Comparison of ENCODE assay signal across 17 cellular contexts in genomic region chr21:15749868-15750174, GRCh38. TPM values are rescaled to one million over a fixed set of nuclear protein-coding genes. Genes with fewer than 3 reads are reported as not detected.
A peak's percentile ranks its signal among the peaks of the same experiment; 100 is the strongest.
DNase-seq lines count a peak whose midpoint lies in the region; ATAC-seq, FAIRE-seq and TF ChIP-seq lines count a peak whose summit lies in the region.
"Had no signal": no experiment of that assay in that cellular context is flagged by ENCODE, and none has a peak within 500 bp of the region (broad histone marks: within the 10 kb centered on the region; RNA-seq: fewer than 3 reads in every experiment).

No MANE protein-coding gene starts in this region.

- H3K27ac Mint-ChIP-seq in chondrocyte (ENCODE audit: unreplicated experiment) = peak overlapping the region; percentile 60

- H3K9me3 ChIP-seq in heart right ventricle = no peaks in the 10 kb centered on the region
- H3K9me3 ChIP-seq in lower lobe of right lung = no peaks in the 10 kb centered on the region
- H3K9me3 ChIP-seq in upper lobe of left lung = no peaks in the 10 kb centered on the region

- TF ChIP-seq EP300 in upper lobe of left lung (IDR thresholded peaks at IDR 0.05) = no peak

- no peaks in the 10 kb centered on the region for H3K36me3 Mint-ChIP-seq in chondrocyte (ENCODE audit: low read depth)

- no peak overlapping the region for H3K4me3 Mint-ChIP-seq in chondrocyte (ENCODE audit: unreplicated experiment)
- H3K4me3 Mint-ChIP-seq: stimulated activated naive CD8-positive, alpha-beta T cell treated with anti-CD3 and anti-CD28 coated beads, Interleukin-15, amount 100 ng/mL, for 72 hours had no signal

- 55 to 56% methylated on average over 2 of the region's 2 CpGs for WGBS in heart right ventricle, 2 donors
- 34 to 54% methylated on average over 2 of the region's 2 CpGs for WGBS in upper lobe of left lung, 2 donors

- peaks cover 4 to 56% (median 50%) of the 10 kb centered on the region in 9 donors for H3K4me1 ChIP-seq in heart right ventricle
- H3K4me1 ChIP-seq in lower lobe of right lung = peaks cover 70% of the 10 kb centered on the region
- H3K4me1 ChIP-seq in upper lobe of left lung = peaks cover 19 to 66% (median 45%) of the 10 kb centered on the region in 4 donors

- H3K9me3 Mint-ChIP-seq in chondrocyte (ENCODE audit: low read depth) = peaks cover 2% of the 10 kb centered on the region
- H3K9me3 Mint-ChIP-seq: stimulated activated naive CD8-positive, alpha-beta T cell treated with anti-CD3 and anti-CD28 coated beads, Interleukin-15, amount 100 ng/mL, for 72 hours had no signal

- H3K27ac ChIP-seq in heart right ventricle (no peak overlapping the region), lower lobe of right lung (no peak overlapping the region), upper lobe of left lung (no peak overlapping the region)
- H3K27ac ChIP-seq: dorsolateral prefrontal cortex had no signal

- no peak overlapping the region for H3K4me3 ChIP-seq in heart right ventricle
- no peak overlapping the region for H3K4me3 ChIP-seq in lower lobe of right lung
- no peak overlapping the region for H3K4me3 ChIP-seq in upper lobe of left lung
- H3K4me3 ChIP-seq: dorsolateral prefrontal cortex had no signal

- TF ChIP-seq CTCF in heart right ventricle (IDR thresholded peaks at IDR 0.05) = no peak
- no peak for TF ChIP-seq CTCF in chondrocyte (IDR thresholded peaks at IDR 0.05)
- TF ChIP-seq CTCF in lower lobe of right lung (IDR thresholded peaks at IDR 0.05) = no peak
- TF ChIP-seq CTCF in upper lobe of left lung (IDR thresholded peaks at IDR 0.05) = no peak

- no peak for TF ChIP-seq POLR2A in upper lobe of left lung (IDR thresholded peaks at IDR 0.05)

- DNase-seq in left ventricle myocardium superior = no peak
- no peak for DNase-seq in heart right ventricle
- no peak for DNase-seq in chondrocyte (ENCODE audit: low spot score)
- no peak for DNase-seq in lower lobe of right lung
- no peak for DNase-seq in upper lobe of left lung
- no peak for DNase-seq in RCC 7860 (ENCODE audit: low spot score)
- DNase-seq in DMS153 (lab: John Stamatoyannopoulos, UW) = no peak
- no peak for DNase-seq in islet precursor cell
- DNase-seq: activated effector memory CD4-positive, alpha-beta T cell treated with Interleukin-2 at 50 U/mL for 16 hours; Calu3; dorsolateral prefrontal cortex; GF-D8; left colon; NCI-H1436; NK-92 treated with Interleukin-12 subunit alpha and Interleukin-12 subunit beta, amount 100 ng/mL, for 24 hours; Right ventricle myocardium superior; stimulated activated naive CD8-positive, alpha-beta T cell treated with anti-CD3 and anti-CD28 coated beads, Interleukin-15, amount 100 ng/mL, for 72 hours had no signal

- H3K27me3 ChIP-seq in heart right ventricle = no peaks in the 10 kb centered on the region
- H3K27me3 ChIP-seq in lower lobe of right lung (ENCODE audit: low read depth) = no peaks in the 10 kb centered on the region
- no peaks in the 10 kb centered on the region for H3K27me3 ChIP-seq in upper lobe of left lung
- H3K27me3 ChIP-seq: dorsolateral prefrontal cortex had no signal

- H3K36me3 ChIP-seq in heart right ventricle = no peaks in the 10 kb centered on the region
- no peaks in the 10 kb centered on the region for H3K36me3 ChIP-seq in lower lobe of right lung
- no peaks in the 10 kb centered on the region for H3K36me3 ChIP-seq in upper lobe of left lung

- peaks cover 60% of the 10 kb centered on the region for H3K4me1 Mint-ChIP-seq in chondrocyte (ENCODE audit: low read depth)

- FAIRE-seq in RCC 7860 (lab: Jason Lieb, UNC) = no peak

- H3K27me3 Mint-ChIP-seq in chondrocyte (ENCODE audit: low read depth) = no peaks in the 10 kb centered on the region
- H3K27me3 Mint-ChIP-seq: stimulated activated naive CD8-positive, alpha-beta T cell treated with anti-CD3 and anti-CD28 coated beads, Interleukin-15, amount 100 ng/mL, for 72 hours had no signal

- ATAC-seq in left ventricle myocardium superior (peak; percentile 34), heart right ventricle (no peak), lower lobe of right lung (peak; percentile 27 to 57), upper lobe of left lung (ENCODE audit: low FRiP score in 2 of 2) (peak; percentile 37 to 47)
- ATAC-seq: left colon; stimulated activated naive CD8-positive, alpha-beta T cell treated with anti-CD3 and anti-CD28 coated beads, Interleukin-15, amount 100 ng/mL, for 72 hours had no signal

- intact Hi-C loops in left ventricle myocardium superior (cut with micrococcal nuclease) = no loop called here
- intact Hi-C loops in heart right ventricle (cut with DNase I) = loop anchor here in 1 of 10 donors (10.0 kb wide), 1 partner anchor 55 kb away; no protein-coding TSS in a partner anchor
- intact Hi-C loops in lower lobe of right lung (cut with DNase I) = no loop called here

RNA-seq across cellular contexts. Expression of gene USP25, which starts 20.0 kb away (rescaled TPM):
- total RNA-seq in left ventricle myocardium superior (46.0 TPM), heart right ventricle (10 to 100 TPM; 42.9 to 57.7 (median 46.5) TPM), chondrocyte (47.2 to 58.9 TPM (median 58.5 TPM) in 3 replicates), lower lobe of right lung (74.4 TPM), upper lobe of left lung (100 to 1,000 TPM in 1 of 6 donors, 10 to 100 TPM in 5; 44.1 to 120 (median 61.5) TPM)
- 10 to 100 TPM; 13.5 to 17.6 TPM for polyA plus RNA-seq in heart right ventricle

Comparison
In these comparisons a context has a peak if more than half of its experiments do, and no peak if none do; other contexts are left out.
1. ATAC-seq: peak in left ventricle myocardium superior (single experiment), lower lobe of right lung (2 of 2) and upper lobe of left lung (2 of 2); none in heart right ventricle (0 of 8).